13 cellular contexts compared by ENCODE assay signal in genomic region chr1:226666714-226667113, GRCh38.
DNase-seq lines count a peak whose midpoint lies in the region; ATAC-seq and TF ChIP-seq lines count a peak whose summit lies in the region.
"Had no signal": no experiment of that assay in that cellular context is flagged by ENCODE, and none has a peak within 500 bp of the region (broad histone marks: within the 10 kb centered on the region; RNA-seq: fewer than 3 reads in every experiment).

No MANE protein-coding gene starts in this region.

- CTCF ChIA-PET in Calu3 (lab: Charles Lee) = no interaction called here

- no peaks in the 10 kb centered on the region for H3K9me3 Mint-ChIP-seq in activated T-helper 1 cell treated with anti-CD3 and anti-CD28 coated beads, Interleukin-12 subunit alpha, Interleukin-12 subunit beta, Interleukin-2, Interleukin-4 antibody, amounts not matched to agents 30 ng/mL and 10 ng/mL and 1 ng/mL, durations not matched to agents 14 hours and 24 hours and 36 hours
- H3K9me3 Mint-ChIP-seq in Calu3 (ENCODE audit: low read depth, unreplicated experiment) = no peaks in the 10 kb centered on the region

- H3K27me3 Mint-ChIP-seq in activated T-helper 1 cell treated with anti-CD3 and anti-CD28 coated beads, Interleukin-12 subunit alpha, Interleukin-12 subunit beta, Interleukin-2, Interleukin-4 antibody, amounts not matched to agents 30 ng/mL and 10 ng/mL and 1 ng/mL, durations not matched to agents 14 hours and 24 hours and 36 hours (ENCODE audit: insufficient read depth) = no peaks in the 10 kb centered on the region
- H3K27me3 Mint-ChIP-seq in Calu3 (ENCODE audit: unreplicated experiment) = no peaks in the 10 kb centered on the region

- H3K4me3 ChIP-seq in BLaER1 treated with 17β-estradiol and CSF1 and Interleukin-3, amounts not matched to agents 10 nM and 100 nM = no peak overlapping the region
- no peak overlapping the region for H3K4me3 ChIP-seq in muscle layer of colon (ENCODE audit: low read depth in 1 of 2, low read length in 2 of 2)

- DNase-seq in GF-D8 (lab: John Stamatoyannopoulos, UW) = peak; percentile 50
- DNase-seq in activated T-helper 1 cell treated with anti-CD3 and anti-CD28 coated beads, Interleukin-12 subunit alpha, Interleukin-12 subunit beta, Interleukin-2, Interleukin-4 antibody, amounts not matched to agents 30 ng/mL and 10 ng/mL and 1 ng/mL, durations not matched to agents 14 hours and 24 hours and 36 hours (ENCODE audit: low spot score) = no peak
- DNase-seq in Calu3 = no peak
- DNase-seq in DMS79 (lab: John Stamatoyannopoulos, UW) = no peak
- DNase-seq in middle frontal gyrus (ENCODE audit: extremely low spot score, low spot score) = no peak
- DNase-seq: amniotic stem cell, KBM-7, NCI-H187, NCI-H526 had no signal

- H3K4me1 ChIP-seq in BLaER1 treated with 17β-estradiol and CSF1 and Interleukin-3, amounts not matched to agents 10 nM and 100 nM = peaks cover 61 to 88% (median 77%) of the 10 kb centered on the region in 10 experiments
- peaks cover 63% of the 10 kb centered on the region for H3K4me1 ChIP-seq in muscle layer of colon (ENCODE audit: insufficient read depth, low read length)

- no peaks in the 10 kb centered on the region for H3K9me3 ChIP-seq in BLaER1 treated with 17β-estradiol and CSF1 and Interleukin-3, amounts not matched to agents 10 nM and 100 nM (replicated peaks in 1 of 11)
- no peaks in the 10 kb centered on the region for H3K9me3 ChIP-seq in muscle layer of colon (ENCODE audit: low read length)
- H3K9me3 ChIP-seq: BE2C had no signal

- H3K27ac ChIP-seq in BLaER1 treated with 17β-estradiol and CSF1 and Interleukin-3, amounts not matched to agents 10 nM and 100 nM = peak overlapping the region in 7 of 11 experiments; percentile 13 to 82 (median 72); a peak in 11 of 22 replicates
- peak overlapping the region; percentile 19 for H3K27ac ChIP-seq in muscle layer of colon (ENCODE audit: low read depth, low read length)

- intact Hi-C loops in activated T-helper 1 cell treated with anti-CD3 and anti-CD28 coated beads, Interleukin-12 subunit alpha, Interleukin-12 subunit beta, Interleukin-2, Interleukin-4 antibody, amounts not matched to agents 30 ng/mL and 10 ng/mL and 1 ng/mL, durations not matched to agents 14 hours and 24 hours and 36 hours (cut with micrococcal nuclease) = no loop called here
- intact Hi-C loops in Calu3 (cut with micrococcal nuclease; ENCODE audit: unreplicated experiment) = no loop called here

- H3K27ac Mint-ChIP-seq in activated T-helper 1 cell treated with anti-CD3 and anti-CD28 coated beads, Interleukin-12 subunit alpha, Interleukin-12 subunit beta, Interleukin-2, Interleukin-4 antibody, amounts not matched to agents 30 ng/mL and 10 ng/mL and 1 ng/mL, durations not matched to agents 14 hours and 24 hours and 36 hours = peak overlapping the region; percentile 30
- H3K27ac Mint-ChIP-seq in Calu3 (ENCODE audit: unreplicated experiment) = no peak overlapping the region

- H3K4me2 ChIP-seq in BLaER1 treated with 17β-estradiol and CSF1 and Interleukin-3, amounts not matched to agents 10 nM and 100 nM = peak overlapping the region; percentile 76 to 96 (median 89)

- peaks cover 31% of the 10 kb centered on the region for H3K36me3 Mint-ChIP-seq in activated T-helper 1 cell treated with anti-CD3 and anti-CD28 coated beads, Interleukin-12 subunit alpha, Interleukin-12 subunit beta, Interleukin-2, Interleukin-4 antibody, amounts not matched to agents 30 ng/mL and 10 ng/mL and 1 ng/mL, durations not matched to agents 14 hours and 24 hours and 36 hours (ENCODE audit: low read depth)
- no peaks in the 10 kb centered on the region for H3K36me3 Mint-ChIP-seq in Calu3 (ENCODE audit: insufficient read depth, unreplicated experiment)

- peaks cover 0 to 8% (median 5%) of the 10 kb centered on the region in 11 experiments; a peak in 4 of 22 replicates for H3K36me3 ChIP-seq in BLaER1 treated with 17β-estradiol and CSF1 and Interleukin-3, amounts not matched to agents 10 nM and 100 nM
- peaks cover 5% of the 10 kb centered on the region for H3K36me3 ChIP-seq in muscle layer of colon (ENCODE audit: insufficient read depth, low read length)
- H3K36me3 ChIP-seq: BE2C had no signal

- H3K27me3 ChIP-seq in BLaER1 treated with 17β-estradiol and CSF1 and Interleukin-3, amounts not matched to agents 10 nM and 100 nM = no peaks in the 10 kb centered on the region
- no peaks in the 10 kb centered on the region for H3K27me3 ChIP-seq in muscle layer of colon (ENCODE audit: control insufficient read depth in 1 of 2, insufficient read depth in 2 of 2, low read length in 2 of 2)
- H3K27me3 ChIP-seq: BE2C had no signal

- peak overlapping the region in 5 of 11 experiments; percentile 9 to 68 (median 62); a peak in 8 of 22 replicates for H3K9ac ChIP-seq in BLaER1 treated with 17β-estradiol and CSF1 and Interleukin-3, amounts not matched to agents 10 nM and 100 nM
- H3K9ac ChIP-seq in muscle layer of colon (ENCODE audit: low read length) = no peak overlapping the region

- H4K20me1 ChIP-seq in BLaER1 treated with 17β-estradiol and CSF1 and Interleukin-3, amounts not matched to agents 10 nM and 100 nM = peaks cover 0 to 62% (median 20%) of the 10 kb centered on the region in 11 experiments; a peak in 14 of 22 replicates

- no TSS peak for BruUV-seq in Calu3 (replicated peaks; lab: Mats Ljungman, UMichigan)

- TF ChIP-seq CTCF in Calu3 (IDR thresholded peaks at IDR 0.05; ENCODE audit: unreplicated experiment) = no peak

- H3K4me1 Mint-ChIP-seq in activated T-helper 1 cell treated with anti-CD3 and anti-CD28 coated beads, Interleukin-12 subunit alpha, Interleukin-12 subunit beta, Interleukin-2, Interleukin-4 antibody, amounts not matched to agents 30 ng/mL and 10 ng/mL and 1 ng/mL, durations not matched to agents 14 hours and 24 hours and 36 hours (ENCODE audit: low read depth) = peaks cover 63% of the 10 kb centered on the region
- peaks cover 4% of the 10 kb centered on the region for H3K4me1 Mint-ChIP-seq in Calu3 (ENCODE audit: low read depth, unreplicated experiment)

- ATAC-seq in HG02884 (IDR thresholded peaks at IDR 0.05; ENCODE audit: unreplicated experiment) = no peak

- H3K4me3 Mint-ChIP-seq in activated T-helper 1 cell treated with anti-CD3 and anti-CD28 coated beads, Interleukin-12 subunit alpha, Interleukin-12 subunit beta, Interleukin-2, Interleukin-4 antibody, amounts not matched to agents 30 ng/mL and 10 ng/mL and 1 ng/mL, durations not matched to agents 14 hours and 24 hours and 36 hours = no peak overlapping the region
- H3K4me3 Mint-ChIP-seq in Calu3 (ENCODE audit: low read depth, unreplicated experiment) = no peak overlapping the region
